Comparison of ENCODE assay signal across 24 cellular contexts in genomic region chr10:89664206-89664605, GRCh38. TPM values are rescaled to one million over a fixed set of nuclear protein-coding genes. Genes with fewer than 3 reads are reported as not detected.
A peak's percentile ranks its signal among the peaks of the same experiment; 100 is the strongest.
DNase-seq lines count a peak whose midpoint lies in the region; ATAC-seq and TF ChIP-seq lines count a peak whose summit lies in the region.
"Had no signal": no experiment of that assay in that cellular context is flagged by ENCODE, and none has a peak within 500 bp of the region (broad histone marks: within the 10 kb centered on the region; RNA-seq: fewer than 3 reads in every experiment).

No MANE protein-coding gene starts in this region.

- H3K27me3 Mint-ChIP-seq in nephron (ENCODE audit: low read depth), result no peaks in the 10 kb centered on the region
- H3K27me3 Mint-ChIP-seq: CD4-positive, alpha-beta T cell had no signal

- H3K27me3 ChIP-seq in right atrium auricular region, result no peaks in the 10 kb centered on the region
- H3K27me3 ChIP-seq in transverse colon, result no peaks in the 10 kb centered on the region
- H3K27me3 ChIP-seq: BLaER1 treated with 17β-estradiol and CSF1 and Interleukin-3, amounts not matched to agents 10 nM and 100 nM; MG63 had no signal

- in situ Hi-C loops in transverse colon (cut with MboI; ENCODE audit: low pct_ligation_motif_present in 1 of 4, low pct_unique_long_range_greater_than_20kb in 1 of 4, low sequenced_read_pairs in 3 of 4), result no loop called here

- H3K4me1 ChIP-seq in right atrium auricular region, result peaks cover 0 to 5% of the 10 kb centered on the region in 2 donors
- H3K4me1 ChIP-seq in transverse colon, result peaks cover 0 to 15% (median 3%) of the 10 kb centered on the region in 4 donors
- H3K4me1 ChIP-seq: BLaER1 treated with 17β-estradiol and CSF1 and Interleukin-3, amounts not matched to agents 10 nM and 100 nM; HAP-1 had no signal

- H3K4me3 Mint-ChIP-seq in nephron, result peak overlapping the region in 1 of 3 experiments; percentile 47
- H3K4me3 Mint-ChIP-seq: CD4-positive, alpha-beta T cell; HFFc6 had no signal

- ATAC-seq in left ventricle myocardium superior (peak; percentile 73), HG02885 (IDR thresholded peaks at IDR 0.05; ENCODE audit: poor library complexity, unreplicated experiment) (no peak)
- ATAC-seq: GM12878, SK-N-SH treated with all-trans-retinoic acid at 6 μM for 48 hours had no signal

- intact Hi-C loops in left ventricle myocardium superior (cut with micrococcal nuclease) (no loop called here), transverse colon (cut with DNase I; ENCODE audit: low total_unique reads) (no loop called here)

- H3K36me3 Mint-ChIP-seq in nephron (ENCODE audit: low read depth), result no peaks in the 10 kb centered on the region

- H3K36me3 ChIP-seq in right atrium auricular region (no peaks in the 10 kb centered on the region), transverse colon (no peaks in the 10 kb centered on the region)
- H3K36me3 ChIP-seq: BLaER1 treated with 17β-estradiol and CSF1 and Interleukin-3, amounts not matched to agents 10 nM and 100 nM; HAP-1; MG63 had no signal

- TF ChIP-seq EP300 in transverse colon (IDR thresholded peaks at IDR 0.05; ENCODE audit: low read depth), result no peak

- DNase-seq in left ventricle myocardium superior (no peak), right atrium auricular region (ENCODE audit: low spot score) (no peak), fibroblast of gingiva (ENCODE audit: low read depth) (peak; percentile 28), transverse colon (peak; percentile 15), NCI-H69 (lab: John Stamatoyannopoulos, UW) (no peak), DMS 273 treated with DMSO at 0.1 percent for 48 hours (lab: John Stamatoyannopoulos, UW) (no peak)
- DNase-seq: AML-193; CD4-positive, alpha-beta T cell; GOT3; HFFc6; KBM-7; MG63; NCI-H1105 treated with DMSO at 0.1 percent for 48 hours; NCI-H146; NCI-H1930; NCI-H446; NCI-H524 treated with DMSO at 0.1 percent for 48 hours had no signal

- no peaks in the 10 kb centered on the region for H3K9me3 Mint-ChIP-seq in nephron
- H3K9me3 Mint-ChIP-seq: CD4-positive, alpha-beta T cell; HFFc6 had no signal

- TF ChIP-seq CTCF in right atrium auricular region (IDR thresholded peaks at IDR 0.05), result no peak
- no peak for TF ChIP-seq CTCF in nephron (IDR thresholded peaks at IDR 0.05; ENCODE audit: unreplicated experiment in 3 of 3)
- no peak for TF ChIP-seq CTCF in transverse colon (IDR thresholded peaks at IDR 0.05)

- H3K27ac ChIP-seq in right atrium auricular region (no peak overlapping the region), transverse colon (no peak overlapping the region)
- H3K27ac ChIP-seq: BLaER1 treated with 17β-estradiol and CSF1 and Interleukin-3, amounts not matched to agents 10 nM and 100 nM; RWPE1 had no signal

- H3K9me3 ChIP-seq in right atrium auricular region (no peaks in the 10 kb centered on the region), transverse colon (no peaks in the 10 kb centered on the region)
- H3K9me3 ChIP-seq: BLaER1 treated with 17β-estradiol and CSF1 and Interleukin-3, amounts not matched to agents 10 nM and 100 nM; HAP-1; MG63 had no signal

- peak overlapping the region in 2 of 3 experiments; percentile 30 to 77 for H3K27ac Mint-ChIP-seq in nephron
- H3K27ac Mint-ChIP-seq: CD4-positive, alpha-beta T cell; HFFc6 had no signal

- TF ChIP-seq POLR2A in transverse colon (IDR thresholded peaks at IDR 0.05), result no peak

- 49% methylated on average over 3 of the region's 3 CpGs; no CpG with 5 or more reads in 1 of the 2 donors for WGBS in transverse colon (ENCODE audit: low coverage in 1 of 2), 2 donors

- peaks cover 51% of the 10 kb centered on the region for H3K4me1 Mint-ChIP-seq in nephron

- no peak overlapping the region for H3K4me3 ChIP-seq in right atrium auricular region
- H3K4me3 ChIP-seq in transverse colon, result no peak overlapping the region
- H3K4me3 ChIP-seq: BLaER1 treated with 17β-estradiol and CSF1 and Interleukin-3, amounts not matched to agents 10 nM and 100 nM; GM12878; HAP-1; MG63 had no signal

RNA-seq across cellular contexts. Expression of gene PANK1, which starts 19.2 kb away (rescaled TPM):
- 21.2 TPM for total RNA-seq in left ventricle myocardium superior
- 10 to 100 TPM in 1 of 2 donors, 1 to 10 TPM in 1; 7.4 to 15.5 TPM for total RNA-seq in right atrium auricular region
- 10 to 100 TPM in 3 of 4 donors, 1 to 10 TPM in 1; 4.6 to 51.6 (median 36.1) TPM for total RNA-seq in transverse colon

RNA-seq across cellular contexts. Expression of gene KIF20B, which starts 37.2 kb away (rescaled TPM):
- total RNA-seq in left ventricle myocardium superior (3.7 TPM), right atrium auricular region (1 to 10 TPM; 1.1 to 2.9 TPM), transverse colon (1 to 10 TPM in 3 of 4 donors, under 1 TPM in 1; 0.37 to 3.3 (median 2.5) TPM)

Comparison
In these comparisons a context has a peak if more than half of its experiments do, and no peak if none do; other contexts are left out.
1. DNase-seq: peak in fibroblast of gingiva (single experiment) and transverse colon (single experiment); none in left ventricle myocardium superior (single experiment), right atrium auricular region (single experiment), NCI-H69 (single experiment) and DMS 273 treated with DMSO at 0.1 percent for 48 hours (single experiment).